10 cellular contexts compared by ENCODE assay signal in genomic region chr17:66540131-66540781, GRCh38.
DNase-seq lines count a peak whose midpoint lies in the region; ATAC-seq, FAIRE-seq and TF ChIP-seq lines count a peak whose summit lies in the region.
"Had no signal": no experiment of that assay in that cellular context is flagged by ENCODE, and none has a peak within 500 bp of the region (broad histone marks: within the 10 kb centered on the region; RNA-seq: fewer than 3 reads in every experiment).

No MANE protein-coding gene starts in this region.

- no peaks in the 10 kb centered on the region for H3K36me3 Mint-ChIP-seq in CD8-positive, alpha-beta T cell

- H2AFZ ChIP-seq in osteoblast (ENCODE audit: low read length) = no peak overlapping the region

- peaks cover 73% of the 10 kb centered on the region for H3K4me1 Mint-ChIP-seq in CD8-positive, alpha-beta T cell (ENCODE audit: low read depth)

- H3K4me3 ChIP-seq in CD8-positive, alpha-beta T cell (ENCODE audit: low read depth, low read length) = no peak overlapping the region
- H3K4me3 ChIP-seq in fibroblast of villous mesenchyme (ENCODE audit: low read depth, low read length) (peak overlapping the region; percentile 23), osteoblast (ENCODE audit: insufficient read depth, low read length) (peak overlapping the region; percentile 53)

- H3K27me3 Mint-ChIP-seq in CD8-positive, alpha-beta T cell (ENCODE audit: low read depth) = no peaks in the 10 kb centered on the region

- peak; percentile 42 for FAIRE-seq in RCC 7860 (lab: Jason Lieb, UNC)

- TF ChIP-seq CTCF in CD8-positive, alpha-beta T cell (IDR thresholded peaks at IDR 0.05) = no peak
- no peak for TF ChIP-seq CTCF in fibroblast of villous mesenchyme (IDR thresholded peaks at IDR 0.05; ENCODE audit: insufficient read depth, low read depth, low read length)
- no peak for TF ChIP-seq CTCF in osteoblast (IDR thresholded peaks at IDR 0.05; ENCODE audit: extremely low read depth, low read depth, low read length)
- no peak for TF ChIP-seq CTCF in GM13977 (IDR thresholded peaks at IDR 0.05; ENCODE audit: extremely low read depth, insufficient read depth, missing control alignments)

- no peaks in the 10 kb centered on the region for H3K9me3 ChIP-seq in CD8-positive, alpha-beta T cell (ENCODE audit: low read length)
- no peaks in the 10 kb centered on the region for H3K9me3 ChIP-seq in osteoblast (ENCODE audit: low read depth, low read length)
- H3K9me3 ChIP-seq: neutrophil had no signal

- peak overlapping the region; percentile 75 for H3K4me2 ChIP-seq in osteoblast (ENCODE audit: insufficient read depth, low read length)

- no peaks in the 10 kb centered on the region for H3K36me3 ChIP-seq in CD8-positive, alpha-beta T cell (ENCODE audit: insufficient read depth, low read length)
- H3K36me3 ChIP-seq in osteoblast (ENCODE audit: insufficient read depth, low read length) = no peaks in the 10 kb centered on the region
- H3K36me3 ChIP-seq: neutrophil had no signal

- no peak for ATAC-seq in CD8-positive, alpha-beta T cell
- ATAC-seq in GM18870 (IDR thresholded peaks at IDR 0.05; ENCODE audit: unreplicated experiment) = no peak
- no peak for ATAC-seq in HG03432 (IDR thresholded peaks at IDR 0.05; ENCODE audit: unreplicated experiment)

- CTCF ChIA-PET in CD8-positive, alpha-beta T cell (lab: Charles Lee) = interaction anchor here (2.3 kb wide), 1 partner anchor 27 kb away, joined by 9 read pairs; no protein-coding TSS in a partner anchor

- DNase-seq in CD8-positive, alpha-beta T cell = no peak
- DNase-seq in RCC 7860 (ENCODE audit: low spot score) (peak; percentile 47), fibroblast of villous mesenchyme (ENCODE audit: low read depth) (peak; percentile 81), osteoblast (ENCODE audit: insufficient read length, low spot score, missing footprints) (peak; percentile 87), D341Med (ENCODE audit: low spot score) (no peak), GM13977 (ENCODE audit: low spot score) (no peak)

- H4K20me1 ChIP-seq in osteoblast (ENCODE audit: insufficient read depth, low read length) = no peaks in the 10 kb centered on the region

- in situ Hi-C loops in GM13977 (cut with MboI; ENCODE audit: low pct_unique_long_range_greater_than_20kb, low sequenced_read_pairs, unreplicated experiment) = no loop called here

- peaks cover under 1% of the 10 kb centered on the region for H3K9me3 Mint-ChIP-seq in CD8-positive, alpha-beta T cell
- H3K9me3 Mint-ChIP-seq: T-helper 1 cell treated with Interleukin-12 subunit alpha and Interleukin-12 subunit beta and Interleukin-4 antibody, amounts not matched to agents 30 μg/mL and 1 μg/mL, for 36 hours had no signal

- H3K4me3 Mint-ChIP-seq in CD8-positive, alpha-beta T cell = no peak overlapping the region
- H3K4me3 Mint-ChIP-seq: T-helper 1 cell treated with Interleukin-12 subunit alpha and Interleukin-12 subunit beta and Interleukin-4 antibody, amounts not matched to agents 30 μg/mL and 1 μg/mL, for 36 hours had no signal

- POLR2A ChIA-PET in CD8-positive, alpha-beta T cell (lab: Charles Lee) = interaction anchor here (1.0 to 1.5 kb wide), 2 partner anchors 8 to 10 kb away, joined by 4 to 5 read pairs; no protein-coding TSS in a partner anchor

- H3K27ac Mint-ChIP-seq in CD8-positive, alpha-beta T cell = peak overlapping the region; percentile 6

- no peak overlapping the region for H3K27ac ChIP-seq in CD8-positive, alpha-beta T cell (ENCODE audit: low read depth, low read length)
- H3K27ac ChIP-seq in osteoblast (ENCODE audit: low read depth, low read length) = peak overlapping the region; percentile 92
- H3K27ac ChIP-seq: neutrophil had no signal

- intact Hi-C loops in CD8-positive, alpha-beta T cell (cut with DNase I, micrococcal nuclease) = no loop called here

- peaks cover 46% of the 10 kb centered on the region for H3K4me1 ChIP-seq in CD8-positive, alpha-beta T cell (ENCODE audit: insufficient read depth, low read length)
- H3K4me1 ChIP-seq in osteoblast (ENCODE audit: insufficient read depth, low read length) = peaks cover 61% of the 10 kb centered on the region

- H3K79me2 ChIP-seq in osteoblast (ENCODE audit: insufficient read depth, low read length) = peaks cover 51% of the 10 kb centered on the region

- no peaks in the 10 kb centered on the region for H3K27me3 ChIP-seq in CD8-positive, alpha-beta T cell (ENCODE audit: insufficient read depth, low read length)
- no peaks in the 10 kb centered on the region for H3K27me3 ChIP-seq in osteoblast (ENCODE audit: insufficient read depth, low read length)
- H3K27me3 ChIP-seq: neutrophil had no signal

Comparison
In these comparisons a context has a peak if more than half of its experiments do, and no peak if none do; other contexts are left out.
1. DNase-seq: peak in RCC 7860 (single experiment), fibroblast of villous mesenchyme (single experiment) and osteoblast (single experiment); none in CD8-positive, alpha-beta T cell (0 of 7), D341Med (single experiment) and GM13977 (single experiment).